8 cellular contexts compared by ENCODE assay signal in the genomic region with DNA sequence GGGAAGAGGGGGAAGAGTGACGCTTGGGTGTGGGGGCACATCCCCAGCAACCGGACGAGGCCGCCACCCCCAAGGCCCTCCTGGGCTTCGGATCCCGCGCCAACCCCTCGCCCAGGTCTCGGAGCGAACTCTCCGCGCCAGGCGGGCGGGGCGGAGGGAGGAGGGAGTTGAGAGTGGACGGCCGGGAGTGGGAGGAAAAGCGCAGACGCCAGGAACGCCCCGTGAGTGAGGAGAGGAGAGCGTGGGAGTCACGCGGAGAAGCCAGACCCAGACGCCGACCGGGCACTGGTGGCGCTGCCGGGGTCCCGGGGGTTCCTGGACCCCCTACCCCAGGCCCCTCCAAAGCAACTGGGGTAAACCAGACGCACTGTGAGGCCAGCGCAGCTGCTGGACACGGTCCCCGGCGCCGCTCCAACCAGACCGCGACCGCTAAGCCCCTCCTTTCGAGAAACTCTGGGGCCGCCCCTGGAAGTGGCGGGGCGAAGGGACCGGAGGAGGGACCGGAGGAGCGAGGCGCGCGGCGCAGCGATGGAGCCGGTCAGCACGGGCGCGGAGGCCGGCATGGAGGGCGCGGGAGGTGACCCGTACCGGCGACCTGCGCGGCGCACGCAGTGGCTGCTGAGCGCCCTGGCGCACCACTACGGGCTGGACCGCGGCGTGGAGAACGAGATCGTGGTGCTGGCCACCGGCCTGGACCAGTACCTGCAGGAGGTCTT. TPM values are rescaled to one million over a fixed set of nuclear protein-coding genes. Genes with fewer than 3 reads are reported as not detected.
DNase-seq lines count a peak whose midpoint lies in the region; ATAC-seq and TF ChIP-seq lines count a peak whose summit lies in the region.

A gene with protein sequence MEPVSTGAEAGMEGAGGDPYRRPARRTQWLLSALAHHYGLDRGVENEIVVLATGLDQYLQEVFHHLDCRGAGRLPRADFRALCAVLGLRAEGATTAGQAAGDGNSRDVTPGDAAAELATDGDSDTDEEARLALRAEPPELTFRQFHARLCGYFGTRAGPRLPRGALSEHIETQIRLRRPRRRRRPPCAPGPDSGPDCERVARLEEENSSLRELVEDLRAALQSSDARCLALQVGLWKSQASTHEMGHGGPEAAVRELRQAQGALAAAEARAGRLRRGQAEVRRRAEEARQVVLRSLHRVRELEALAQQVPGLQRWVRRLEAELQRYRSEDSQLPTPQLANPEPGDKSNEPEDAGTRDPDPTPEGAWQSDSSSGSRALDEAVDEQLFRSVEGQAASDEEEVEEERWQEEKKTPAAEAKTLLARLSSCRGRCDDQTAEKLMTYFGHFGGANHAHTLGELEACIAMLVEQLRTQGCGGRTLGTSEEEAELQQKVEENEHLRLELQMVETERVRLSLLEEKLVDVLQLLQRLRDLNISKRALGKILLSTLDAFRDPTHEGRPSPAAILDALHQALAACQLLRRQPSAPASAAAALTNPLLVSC (plus strand): TSS at position 204 of the 716 bp plus-strand sequence. CDS start 325 bp downstream, at position 529.

- no peak for TF ChIP-seq CTCF in brain microvascular endothelial cell (IDR thresholded peaks at IDR 0.05; ENCODE audit: low read depth, low read length, missing control alignments)
- TF ChIP-seq CTCF in right lobe of liver (IDR thresholded peaks at IDR 0.05), result no peak
- TF ChIP-seq CTCF in testis (IDR thresholded peaks at IDR 0.05), result no peak

- H3K27me3 ChIP-seq in brain microvascular endothelial cell (replicated peaks) (peaks cover 52% of the 10 kb centered on the region), right lobe of liver (peaks cover 0 to 11% of the 10 kb centered on the region in 2 donors), testis (no peaks in the 10 kb centered on the region)

- DNase-seq in activated CD8-positive, alpha-beta memory T cell treated with anti-CD3 and anti-CD28 coated beads for 24 hours, result peak; percentile 73
- DNase-seq in activated CD8-positive, alpha-beta memory T cell treated with anti-CD3 and anti-CD28 coated beads, Interleukin-2, amount 50 U/mL, for 48 hours, result no peak
- DNase-seq in brain microvascular endothelial cell, result no peak
- no peak for DNase-seq in right lobe of liver
- DNase-seq in testis, result peak; percentile 82
- DNase-seq in kidney tubule cell (ENCODE audit: low spot score), result no peak
- DNase-seq in HUDEP-2 (lab: John Stamatoyannopoulos, UW; ENCODE audit: unreplicated experiment in 76 of 76), result no peak

- TF ChIP-seq POLR2A in right lobe of liver (IDR thresholded peaks at IDR 0.05) (peak; percentile 17), testis (IDR thresholded peaks at IDR 0.05) (no peak)

- H3K27ac ChIP-seq in brain microvascular endothelial cell (no peak within 1 kb of the TSS), right lobe of liver (peak within 1 kb of the TSS; percentile 47 to 50 (median 47)), testis (peak within 1 kb of the TSS; percentile 75 to 82)

- H3K4me1 ChIP-seq in right lobe of liver (peaks cover 0 to 15% (median 0%) of the 10 kb centered on the region in 4 donors), testis (peaks cover 16% of the 10 kb centered on the region)

- no peaks in the 10 kb centered on the region for H3K36me3 ChIP-seq in brain microvascular endothelial cell (replicated peaks)
- H3K36me3 ChIP-seq in right lobe of liver, result no peaks in the 10 kb centered on the region
- H3K36me3 ChIP-seq in testis (ENCODE audit: low read depth, missing control alignments), result no peaks in the 10 kb centered on the region

- intact Hi-C loops in right lobe of liver (cut with DNase I), result no loop called here
- intact Hi-C loops in testis (cut with DNase I; ENCODE audit: low total_unique reads), result no loop called here

- H3K9me3 ChIP-seq in right lobe of liver (no peaks in the 10 kb centered on the region), testis (no peaks in the 10 kb centered on the region)

- ATAC-seq in right lobe of liver, result peak; percentile 59 to 71 (median 64)
- ATAC-seq in activated CD4-positive, CD25-positive, alpha-beta regulatory T cell treated with anti-CD3 and anti-CD28 coated beads, Interleukin-2, amount 50 U/mL, for 24 hours, result no peak

- peak within 1 kb of the TSS; percentile 38 for H3K4me3 ChIP-seq in brain microvascular endothelial cell (ENCODE audit: low read depth, low read length)
- H3K4me3 ChIP-seq in right lobe of liver, result peak within 1 kb of the TSS; percentile 34 to 48 (median 41)
- peak within 1 kb of the TSS; percentile 55 to 61 for H3K4me3 ChIP-seq in testis

- 1% methylated on average over 28 of the region's 74 CpGs for WGBS in right lobe of liver (ENCODE audit: insufficient coverage, low coverage, low lambda C conversion rate, missing lambda C conversion rate)
- 0% methylated on average over 21 to 48 of the region's 74 CpGs for WGBS in testis, 2 donors

- in situ Hi-C loops in brain microvascular endothelial cell (cut with HindIII; ENCODE audit: low pct_ligation_motif_present, low sequenced_read_pairs), result no loop called here

RNA-seq across cellular contexts. Expression of the gene that starts here (rescaled TPM):
- total RNA-seq in right lobe of liver, result 1 to 10 TPM in 2 of 6 experiments, under 1 TPM in 4; 0.25 to 1.5 (median 0.39) TPM
- 1 to 10 TPM; 2.8 to 2.9 TPM for total RNA-seq in testis
- polyA plus RNA-seq in testis (ENCODE audit: insufficient read depth, low read depth, low replicate concordance), result 2.6 TPM

Comparison
In these comparisons a context has a peak if more than half of its experiments do, and no peak if none do; other contexts are left out.
1. DNase-seq: peak in activated CD8-positive, alpha-beta memory T cell treated with anti-CD3 and anti-CD28 coated beads for 24 hours (single experiment) and testis (single experiment); none in activated CD8-positive, alpha-beta memory T cell treated with anti-CD3 and anti-CD28 coated beads, Interleukin-2, amount 50 U/mL, for 48 hours (single experiment), brain microvascular endothelial cell (single experiment), right lobe of liver (0 of 3), kidney tubule cell (single experiment) and HUDEP-2 (0 of 76).
2. ATAC-seq: peak in right lobe of liver (4 of 4); none in activated CD4-positive, CD25-positive, alpha-beta regulatory T cell treated with anti-CD3 and anti-CD28 coated beads, Interleukin-2, amount 50 U/mL, for 24 hours (0 of 2).
3. Peak in every context shown above with its lines, with median percentiles within 50 percentile points of each other: H3K4me3 ChIP-seq.